In the genomic region with DNA sequence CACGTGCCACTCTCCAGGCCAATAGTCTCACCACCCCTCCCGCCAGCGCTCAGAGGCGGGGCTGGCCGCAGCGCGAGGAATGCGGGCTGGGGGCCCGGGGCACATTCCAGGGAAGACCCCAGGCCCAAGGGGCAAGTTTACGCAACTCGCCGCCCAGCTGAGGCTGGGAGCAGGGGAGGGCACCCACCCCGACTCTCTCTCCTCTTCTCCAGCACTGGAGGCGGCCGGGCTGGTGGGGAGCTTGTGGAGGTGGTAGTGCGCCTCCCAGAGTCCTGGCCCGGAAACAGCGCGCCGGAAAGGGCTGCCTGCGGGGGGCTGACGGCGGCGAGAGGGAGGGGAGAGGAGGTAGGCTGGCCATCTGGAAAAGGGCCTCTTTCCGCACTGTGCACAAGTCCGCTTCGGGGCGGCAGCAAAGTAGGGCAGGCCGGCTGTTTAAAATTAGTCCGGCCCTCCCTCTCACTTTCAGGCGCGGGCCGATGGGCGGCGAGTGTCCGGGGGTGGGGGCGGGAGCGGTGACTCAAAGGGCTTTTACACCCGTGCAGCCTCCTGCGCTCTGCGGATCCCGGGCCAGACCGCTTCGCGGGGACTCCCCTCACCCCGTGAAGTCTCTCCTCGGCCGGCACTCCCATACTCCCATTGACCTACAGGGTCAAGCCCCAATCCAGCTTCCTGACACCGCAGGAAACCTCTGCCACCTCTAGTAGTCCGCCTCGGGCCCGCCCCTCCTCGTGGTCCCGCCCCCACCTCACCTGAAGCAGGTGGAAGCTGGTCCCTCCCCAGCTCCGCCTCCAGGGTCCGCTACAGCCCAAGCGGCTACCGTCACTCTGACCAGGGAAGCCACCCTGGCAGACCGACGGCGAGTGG, we compare ENCODE assay signal across 2 cellular contexts.
TF ChIP-seq lines count a peak whose summit lies in the region.

No MANE protein-coding gene starts in this region.

TF ChIP-seq in HEK293, 187 proteins besides CTCF, POLR2A, EP300 and RAD21 (continued from another document and continues in another):
- TF ChIP-seq ZNF843 (tag by site-specific recombination; IDR thresholded peaks at IDR 0.05) (peak; percentile 38; the same call in 1 of the 2 replicates), ZNF580 (tag by site-specific recombination; IDR thresholded peaks at IDR 0.05) (peak; percentile 70; the same call in 1 of the 2 replicates), ZNF501 (tag by site-specific recombination; IDR thresholded peaks at IDR 0.05) (0 out of 2 replicates have a peak, but pooled peaks have one; percentile 35), ZNF404 (tag by site-specific recombination; IDR thresholded peaks at IDR 0.05) (no peak), GLIS1 (tag by site-specific recombination; IDR thresholded peaks at IDR 0.05) (peak; percentile 84), ZNF48 (tag by site-specific recombination; IDR thresholded peaks at IDR 0.05) (no peak), ZNF23 (tag by site-specific recombination; IDR thresholded peaks at IDR 0.05; ENCODE audit: borderline replicate concordance) (no peak), ZSCAN30 (tag by site-specific recombination; IDR thresholded peaks at IDR 0.05) (0 out of 2 replicates have a peak, but pooled peaks have one; percentile 40), ZNF335 (tag by site-specific recombination; conservative IDR thresholded peaks at IDR 0.05) (peak; percentile 80), ZNF560 (tag by site-specific recombination; IDR thresholded peaks at IDR 0.05; ENCODE audit: borderline replicate concordance) (no peak), ZNF214 (tag by site-specific recombination; IDR thresholded peaks at IDR 0.05; ENCODE audit: borderline replicate concordance) (no peak), YY1 (tag by site-specific recombination; IDR thresholded peaks at IDR 0.05) (no peak), MYNN (tag by site-specific recombination; IDR thresholded peaks at IDR 0.05; ENCODE audit: borderline replicate concordance) (no peak), ELK4 (IDR thresholded peaks at IDR 0.05; ENCODE audit: borderline replicate concordance, low read depth, low read length) (no peak), ZNF623 (tag by site-specific recombination; IDR thresholded peaks at IDR 0.05) (no peak), PATZ1 (tag by site-specific recombination; IDR thresholded peaks at IDR 0.05) (peak; percentile 98), ZNF626 (tag by site-specific recombination; IDR thresholded peaks at IDR 0.05) (no peak), SETDB1 (IDR thresholded peaks at IDR 0.05; ENCODE audit: insufficient read length, low read length) (no peak), ZNF654 (tag by site-specific recombination; IDR thresholded peaks at IDR 0.05; ENCODE audit: low read depth) (no peak)
- TF ChIP-seq, protein P1, sequence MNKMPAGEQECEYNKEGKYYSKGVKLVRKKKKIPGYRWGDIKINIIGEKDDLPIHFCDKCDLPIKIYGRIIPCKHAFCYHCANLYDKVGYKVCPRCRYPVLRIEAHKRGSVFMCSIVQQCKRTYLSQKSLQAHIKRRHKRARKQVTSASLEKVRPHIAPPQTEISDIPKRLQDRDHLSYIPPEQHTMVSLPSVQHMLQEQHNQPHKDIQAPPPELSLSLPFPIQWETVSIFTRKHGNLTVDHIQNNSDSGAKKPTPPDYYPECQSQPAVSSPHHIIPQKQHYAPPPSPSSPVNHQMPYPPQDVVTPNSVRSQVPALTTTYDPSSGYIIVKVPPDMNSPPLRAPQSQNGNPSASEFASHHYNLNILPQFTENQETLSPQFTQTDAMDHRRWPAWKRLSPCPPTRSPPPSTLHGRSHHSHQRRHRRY (tag by site-specific recombination; IDR thresholded peaks at IDR 0.05), result no peak
- TF ChIP-seq, protein P2, sequence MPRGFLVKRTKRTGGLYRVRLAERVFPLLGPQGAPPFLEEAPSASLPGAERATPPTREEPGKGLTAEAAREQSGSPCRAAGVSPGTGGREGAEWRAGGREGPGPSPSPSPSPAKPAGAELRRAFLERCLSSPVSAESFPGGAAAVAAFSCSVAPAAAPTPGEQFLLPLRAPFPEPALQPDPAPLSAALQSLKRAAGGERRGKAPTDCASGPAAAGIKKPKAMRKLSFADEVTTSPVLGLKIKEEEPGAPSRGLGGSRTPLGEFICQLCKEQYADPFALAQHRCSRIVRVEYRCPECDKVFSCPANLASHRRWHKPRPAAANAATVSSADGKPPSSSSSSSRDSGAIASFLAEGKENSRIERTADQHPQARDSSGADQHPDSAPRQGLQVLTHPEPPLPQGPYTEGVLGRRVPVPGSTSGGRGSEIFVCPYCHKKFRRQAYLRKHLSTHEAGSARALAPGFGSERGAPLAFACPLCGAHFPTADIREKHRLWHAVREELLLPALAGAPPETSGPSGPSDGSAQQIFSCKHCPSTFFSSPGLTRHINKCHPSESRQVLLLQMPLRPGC (tag by site-specific recombination; IDR thresholded peaks at IDR 0.05), result no peak

TF ChIP-seq in liver, 16 proteins besides CTCF, POLR2A, EP300 and RAD21 (continued from another document):
- TF ChIP-seq, protein P3, sequence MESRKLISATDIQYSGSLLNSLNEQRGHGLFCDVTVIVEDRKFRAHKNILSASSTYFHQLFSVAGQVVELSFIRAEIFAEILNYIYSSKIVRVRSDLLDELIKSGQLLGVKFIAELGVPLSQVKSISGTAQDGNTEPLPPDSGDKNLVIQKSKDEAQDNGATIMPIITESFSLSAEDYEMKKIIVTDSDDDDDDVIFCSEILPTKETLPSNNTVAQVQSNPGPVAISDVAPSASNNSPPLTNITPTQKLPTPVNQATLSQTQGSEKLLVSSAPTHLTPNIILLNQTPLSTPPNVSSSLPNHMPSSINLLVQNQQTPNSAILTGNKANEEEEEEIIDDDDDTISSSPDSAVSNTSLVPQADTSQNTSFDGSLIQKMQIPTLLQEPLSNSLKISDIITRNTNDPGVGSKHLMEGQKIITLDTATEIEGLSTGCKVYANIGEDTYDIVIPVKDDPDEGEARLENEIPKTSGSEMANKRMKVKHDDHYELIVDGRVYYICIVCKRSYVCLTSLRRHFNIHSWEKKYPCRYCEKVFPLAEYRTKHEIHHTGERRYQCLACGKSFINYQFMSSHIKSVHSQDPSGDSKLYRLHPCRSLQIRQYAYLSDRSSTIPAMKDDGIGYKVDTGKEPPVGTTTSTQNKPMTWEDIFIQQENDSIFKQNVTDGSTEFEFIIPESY (IDR thresholded peaks at IDR 0.05), result no peak
- TF ChIP-seq ATF3 (IDR thresholded peaks at IDR 0.05) (no peak), EGR1 (IDR thresholded peaks at IDR 0.05; ENCODE audit: low read depth in 2 of 2) (no peak), YY1 (IDR thresholded peaks at IDR 0.05) (no peak), FOXA1 (IDR thresholded peaks at IDR 0.05) (no peak), GABPA (IDR thresholded peaks at IDR 0.05 in 1 of 2, conservative IDR thresholded peaks at IDR 0.05 in 1 of 2) (peak in 1 of 2 donors; percentile 57), HNF4A (conservative IDR thresholded peaks at IDR 0.05) (no peak), JUND (IDR thresholded peaks at IDR 0.05) (no peak), HNF4G (IDR thresholded peaks at IDR 0.05) (no peak)
